Comparison of ENCODE assay signal across 8 cellular contexts in genomic region chr7:103075337-103075918, GRCh38. TPM values are rescaled to one million over a fixed set of nuclear protein-coding genes. Genes with fewer than 3 reads are reported as not detected.
DNase-seq lines count a peak whose midpoint lies in the region; ATAC-seq and TF ChIP-seq lines count a peak whose summit lies in the region.

No MANE protein-coding gene starts in this region.

- DNase-seq in NK-92 treated with Interleukin-12 subunit alpha and Interleukin-12 subunit beta, amount 100 ng/mL, for 24 hours (lab: John Stamatoyannopoulos, UW), result peak; percentile 73
- DNase-seq in NK-92 (lab: John Stamatoyannopoulos, UW; ENCODE audit: unreplicated experiment), result no peak
- DNase-seq in NCI-H2196 (lab: John Stamatoyannopoulos, UW; ENCODE audit: unreplicated experiment), result peak; percentile 32
- peak; percentile 86 for DNase-seq in activated CD4-positive, alpha-beta memory T cell treated with anti-CD3 and anti-CD28 coated beads for 36 hours
- DNase-seq in ecto neural progenitor cell (ENCODE audit: low spot score), result peak; percentile 75
- DNase-seq in lower lobe of right lung, result peak; percentile 70
- DNase-seq in stimulated activated CD4-positive, alpha-beta T cell treated with anti-CD3 and anti-CD28 coated beads, TNF-alpha, amount 100 ng/mL, for 1 hour (ENCODE audit: low read depth in 3 of 3, low spot score in 1 of 3), result peak; percentile 22 to 73 (median 37)

- H3K36me3 Mint-ChIP-seq in activated CD4-positive, alpha-beta memory T cell treated with anti-CD3 and anti-CD28 coated beads for 36 hours, result peaks cover 4% of the 10 kb centered on the region

- H3K36me3 ChIP-seq in lower lobe of right lung, result no peaks in the 10 kb centered on the region

- no peaks in the 10 kb centered on the region for H3K27me3 Mint-ChIP-seq in activated CD4-positive, alpha-beta memory T cell treated with anti-CD3 and anti-CD28 coated beads for 36 hours

- no peaks in the 10 kb centered on the region for H3K27me3 ChIP-seq in lower lobe of right lung (ENCODE audit: low read depth)

- H3K27ac ChIP-seq in lower lobe of right lung, result peak overlapping the region; percentile 92

- H3K4me1 ChIP-seq in lower lobe of right lung, result peaks cover 20% of the 10 kb centered on the region

- peak overlapping the region; percentile 88 for H3K27ac Mint-ChIP-seq in activated CD4-positive, alpha-beta memory T cell treated with anti-CD3 and anti-CD28 coated beads for 36 hours

- H3K4me1 Mint-ChIP-seq in activated CD4-positive, alpha-beta memory T cell treated with anti-CD3 and anti-CD28 coated beads for 36 hours (ENCODE audit: low read depth), result peaks cover 41% of the 10 kb centered on the region

- H3K9me3 Mint-ChIP-seq in activated CD4-positive, alpha-beta memory T cell treated with anti-CD3 and anti-CD28 coated beads for 36 hours, result no peaks in the 10 kb centered on the region

- CTCF ChIA-PET in activated CD4-positive, alpha-beta memory T cell treated with anti-CD3 and anti-CD28 coated beads for 36 hours (lab: Charles Lee), result interaction anchor here (0.9 to 3.1 kb wide), 5 partner anchors 13 to 327 kb away, joined by 3 to 12 read pairs (median 4); partner anchors contain the start of genes FAM185A and NAPEPLD

- ATAC-seq in HG02973 (IDR thresholded peaks at IDR 0.05; ENCODE audit: unreplicated experiment) (peak; percentile 50), lower lobe of right lung (peak; percentile 47 to 48)

- POLR2A ChIA-PET in activated CD4-positive, alpha-beta memory T cell treated with anti-CD3 and anti-CD28 coated beads for 36 hours (lab: Charles Lee), result interaction anchor here (0.6 to 2.0 kb wide), 9 partner anchors 9 to 327 kb away, joined by 3 to 9 read pairs (median 4); partner anchors contain the start of genes FAM185A, NAPEPLD and PSMC2

- TF ChIP-seq CTCF in lower lobe of right lung (IDR thresholded peaks at IDR 0.05), result no peak

- no peaks in the 10 kb centered on the region for H3K9me3 ChIP-seq in lower lobe of right lung

- H3K4me3 ChIP-seq in lower lobe of right lung, result peak overlapping the region; percentile 82

- intact Hi-C loops in activated CD4-positive, alpha-beta memory T cell treated with anti-CD3 and anti-CD28 coated beads for 36 hours (cut with micrococcal nuclease), result loop anchor here (1.0 to 10.0 kb wide), 5 partner anchors 74 to 329 kb away; partner anchors contain the start of gene NAPEPLD
- intact Hi-C loops in lower lobe of right lung (cut with DNase I), result no loop called here

- H3K4me3 Mint-ChIP-seq in activated CD4-positive, alpha-beta memory T cell treated with anti-CD3 and anti-CD28 coated beads for 36 hours, result peak overlapping the region; percentile 95

RNA-seq across cellular contexts. Expression of gene ARMC10, which starts 0.5 kb away (rescaled TPM):
- total RNA-seq in activated CD4-positive, alpha-beta memory T cell treated with anti-CD3 and anti-CD28 coated beads for 36 hours, result 10 to 100 TPM; 49.7 to 53.3 TPM
- total RNA-seq in lower lobe of right lung, result 33.5 TPM

RNA-seq across cellular contexts. Expression of gene FBXL13, which starts 0.8 kb away (rescaled TPM):
- under 1 TPM; 0.45 to 0.63 TPM for total RNA-seq in activated CD4-positive, alpha-beta memory T cell treated with anti-CD3 and anti-CD28 coated beads for 36 hours
- 3.4 TPM for total RNA-seq in lower lobe of right lung
